ENCODE assay signal across 8 cellular contexts in the genomic region with DNA sequence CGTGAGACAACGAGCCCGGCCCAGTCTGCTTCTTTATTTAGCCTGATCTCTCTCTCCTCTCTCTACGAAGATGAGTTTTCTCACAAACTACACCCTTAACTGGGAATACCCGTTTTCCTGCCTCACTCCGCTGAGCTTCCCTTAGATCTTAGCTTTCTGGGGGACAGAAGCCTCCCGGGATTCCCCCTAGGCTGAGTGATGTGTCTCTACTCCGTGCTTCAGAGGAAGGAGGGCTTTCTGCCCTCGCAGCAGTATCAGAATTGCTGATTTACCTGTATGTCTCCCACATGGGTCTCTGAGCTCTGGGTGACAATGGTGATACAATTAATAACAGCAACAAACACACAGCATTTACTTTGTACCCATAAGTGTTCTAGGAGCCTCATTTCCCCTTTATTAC. TPM values are rescaled to one million over a fixed set of nuclear protein-coding genes. Genes with fewer than 3 reads are reported as not detected.
DNase-seq lines count a peak whose midpoint lies in the region; ATAC-seq and TF ChIP-seq lines count a peak whose summit lies in the region.

No MANE protein-coding gene starts in this region.

- peaks cover 39% of the 10 kb centered on the region for H3K36me3 Mint-ChIP-seq in activated naive CD8-positive, alpha-beta T cell treated with anti-CD3 and anti-CD28 coated beads, Interleukin-2, amount 50 U/mL, for 24 hours (ENCODE audit: low read depth)

- TF ChIP-seq CTCF in uterus (IDR thresholded peaks at IDR 0.05) = no peak

- ATAC-seq in GM18498 (IDR thresholded peaks at IDR 0.05; ENCODE audit: unreplicated experiment) (peak; percentile 18), HG03066 (IDR thresholded peaks at IDR 0.05; ENCODE audit: low read depth, unreplicated experiment) (peak; percentile 37)
- ATAC-seq in activated naive CD8-positive, alpha-beta T cell treated with anti-CD3 and anti-CD28 coated beads, Interleukin-2, amount 50 U/mL, for 24 hours = peak; percentile 59

- H3K4me1 ChIP-seq in mesenchymal stem cell (ENCODE audit: control insufficient read depth, insufficient read depth, low read depth, low read length) (peaks cover 2% of the 10 kb centered on the region), uterus (peaks cover 8 to 11% of the 10 kb centered on the region in 2 donors)

- no peaks in the 10 kb centered on the region for H3K9me3 Mint-ChIP-seq in activated naive CD8-positive, alpha-beta T cell treated with anti-CD3 and anti-CD28 coated beads, Interleukin-2, amount 50 U/mL, for 24 hours

- H2AFZ ChIP-seq in mesenchymal stem cell (ENCODE audit: low read depth, low read length) = no peak overlapping the region

- WGBS in mesenchymal stem cell = 68% methylated on average over 9 of the region's 9 CpGs

- H3K27ac ChIP-seq in mesenchymal stem cell (ENCODE audit: low read length, poor library complexity, severe bottlenecking) = no peak overlapping the region
- no peak overlapping the region for H3K27ac ChIP-seq in uterus

- H3K4me3 ChIP-seq in mesenchymal stem cell (ENCODE audit: insufficient read depth in 1 of 2, low read depth in 1 of 2, low read length in 2 of 2) (peak overlapping the region in 1 of 2 experiments; percentile 82), uterus (peak overlapping the region; percentile 89 to 93)

- H3K4me2 ChIP-seq in mesenchymal stem cell (ENCODE audit: low read length, poor library complexity, severe bottlenecking) = peak overlapping the region; percentile 89

- peak overlapping the region; percentile 86 for H3K4me3 Mint-ChIP-seq in activated naive CD8-positive, alpha-beta T cell treated with anti-CD3 and anti-CD28 coated beads, Interleukin-2, amount 50 U/mL, for 24 hours

- no peak overlapping the region for H2AK5ac ChIP-seq in mesenchymal stem cell (ENCODE audit: low read length, severe bottlenecking)

- no peak overlapping the region for H2BK15ac ChIP-seq in mesenchymal stem cell (ENCODE audit: low read depth, poor library complexity, severe bottlenecking)

- H3K36me3 ChIP-seq in mesenchymal stem cell (ENCODE audit: control insufficient read depth in 1 of 2, insufficient read depth in 2 of 2, low read depth in 1 of 2, low read length in 2 of 2) (peaks cover 12 to 30% of the 10 kb centered on the region in 2 experiments), uterus (no peaks in the 10 kb centered on the region)

- H2BK120ac ChIP-seq in mesenchymal stem cell (ENCODE audit: low read depth, low read length) = no peak overlapping the region

- peaks cover 61% of the 10 kb centered on the region for H3K4me1 Mint-ChIP-seq in activated naive CD8-positive, alpha-beta T cell treated with anti-CD3 and anti-CD28 coated beads, Interleukin-2, amount 50 U/mL, for 24 hours

- TF ChIP-seq POLR2A in uterus (IDR thresholded peaks at IDR 0.05) = no peak

- H3K79me1 ChIP-seq in mesenchymal stem cell (replicated peaks; ENCODE audit: low read length, poor library complexity, severe bottlenecking) = peaks cover 6% of the 10 kb centered on the region

- H3K27ac Mint-ChIP-seq in activated naive CD8-positive, alpha-beta T cell treated with anti-CD3 and anti-CD28 coated beads, Interleukin-2, amount 50 U/mL, for 24 hours = peak overlapping the region; percentile 87

- no peak overlapping the region for H2BK5ac ChIP-seq in mesenchymal stem cell (ENCODE audit: low read depth, low read length, poor library complexity, severe bottlenecking)

- H3K23ac ChIP-seq in mesenchymal stem cell (ENCODE audit: low read length in 2 of 2) = no peak overlapping the region

- H3K9me3 ChIP-seq in mesenchymal stem cell (ENCODE audit: control insufficient read depth, low read length) (peaks cover 2% of the 10 kb centered on the region), uterus (no peaks in the 10 kb centered on the region)

- H3K4ac ChIP-seq in mesenchymal stem cell (ENCODE audit: low read depth in 1 of 2, low read length in 2 of 2) = no peak overlapping the region

- H3K27me3 ChIP-seq in mesenchymal stem cell (ENCODE audit: control insufficient read depth in 1 of 2, insufficient read depth in 1 of 2, low read length in 2 of 2) = no peaks in the 10 kb centered on the region
- H3K27me3 ChIP-seq in uterus = no peaks in the 10 kb centered on the region

- DNase-seq in activated naive CD8-positive, alpha-beta T cell treated with anti-CD3 and anti-CD28 coated beads, Interleukin-2, amount 50 U/mL, for 24 hours = peak; percentile 51
- DNase-seq in mesenchymal stem cell (peak; percentile 50), uterus (no peak), SW 1271 (lab: John Stamatoyannopoulos, UW) (no peak), NCI-H1048 (lab: John Stamatoyannopoulos, UW) (no peak), germinal center (ENCODE audit: low spot score) (no peak)

- H4K8ac ChIP-seq in mesenchymal stem cell (ENCODE audit: low read length) = no peak overlapping the region

- H3K9ac ChIP-seq in mesenchymal stem cell (ENCODE audit: low read length) = peak overlapping the region; percentile 91

- H2BK12ac ChIP-seq in mesenchymal stem cell (ENCODE audit: low read length in 2 of 2) = no peak overlapping the region

- intact Hi-C loops in uterus (cut with DNase I; ENCODE audit: low total_unique reads) = no loop called here

- no peak overlapping the region for H3K18ac ChIP-seq in mesenchymal stem cell (ENCODE audit: low read depth in 1 of 2, low read length in 2 of 2)

- no peak overlapping the region for H4K91ac ChIP-seq in mesenchymal stem cell (ENCODE audit: low read length)

- no peaks in the 10 kb centered on the region for H3K27me3 Mint-ChIP-seq in activated naive CD8-positive, alpha-beta T cell treated with anti-CD3 and anti-CD28 coated beads, Interleukin-2, amount 50 U/mL, for 24 hours

- H3K14ac ChIP-seq in mesenchymal stem cell (ENCODE audit: low read length in 2 of 2) = no peak overlapping the region

RNA-seq across cellular contexts. Expression of gene ZBTB17, which starts 1.0 kb away (rescaled TPM):
- polyA plus RNA-seq in mesenchymal stem cell (2013, experiment 1 of 2) = 17.2 TPM
- polyA plus RNA-seq in mesenchymal stem cell (2013, experiment 2 of 2) = 16.9 TPM
- total RNA-seq in uterus = 100 to 1,000 TPM in 1 of 4 donors, 10 to 100 TPM in 3; 21.3 to 120 (median 70.0) TPM

RNA-seq across cellular contexts. Expression of gene SRARP, which starts 29.2 kb away (rescaled TPM):
- not detected for polyA plus RNA-seq in mesenchymal stem cell (2013, experiment 1 of 2)
- not detected for polyA plus RNA-seq in mesenchymal stem cell (2013, experiment 2 of 2)
- total RNA-seq in uterus = not detected

RNA-seq across cellular contexts. Expression of gene HSPB7, which starts 43.0 kb away (rescaled TPM):
- 3.4 TPM for polyA plus RNA-seq in mesenchymal stem cell (2013, experiment 1 of 2)
- polyA plus RNA-seq in mesenchymal stem cell (2013, experiment 2 of 2) = 4.0 TPM
- total RNA-seq in uterus = 100 to 1,000 TPM in 1 of 4 donors, 10 to 100 TPM in 2, 1 to 10 TPM in 1; 8.7 to 283 (median 22.6) TPM

RNA-seq across cellular contexts. Expression of gene CLCNKA, which starts 47.0 kb away (rescaled TPM):
- polyA plus RNA-seq in mesenchymal stem cell (2013, experiment 1 of 2) = 0.19 TPM
- polyA plus RNA-seq in mesenchymal stem cell (2013, experiment 2 of 2) = 0.16 TPM
- 1 to 10 TPM in 1 of 4 donors, not detected in 3; 2.9 TPM for total RNA-seq in uterus

Comparison
In these comparisons a context has a peak if more than half of its experiments do, and no peak if none do; other contexts are left out.
1. DNase-seq: peak in activated naive CD8-positive, alpha-beta T cell treated with anti-CD3 and anti-CD28 coated beads, Interleukin-2, amount 50 U/mL, for 24 hours (single experiment) and mesenchymal stem cell (single experiment); none in uterus (0 of 2), SW 1271 (0 of 2), NCI-H1048 (single experiment) and germinal center (single experiment).
2. Peak in every context shown above with its lines, with median percentiles within 50 percentile points of each other: ATAC-seq.